ENCODE assay signal across 1 cellular context in genomic region chr5:62582198-62582597, GRCh38.
TF ChIP-seq lines count a peak whose summit lies in the region.

No MANE protein-coding gene starts in this region.

TF ChIP-seq in HepG2, 621 proteins besides CTCF, POLR2A, EP300 and RAD21:
- no peak for TF ChIP-seq FOXK2 (IDR thresholded peaks at IDR 0.05)
- TF ChIP-seq, protein P1, sequence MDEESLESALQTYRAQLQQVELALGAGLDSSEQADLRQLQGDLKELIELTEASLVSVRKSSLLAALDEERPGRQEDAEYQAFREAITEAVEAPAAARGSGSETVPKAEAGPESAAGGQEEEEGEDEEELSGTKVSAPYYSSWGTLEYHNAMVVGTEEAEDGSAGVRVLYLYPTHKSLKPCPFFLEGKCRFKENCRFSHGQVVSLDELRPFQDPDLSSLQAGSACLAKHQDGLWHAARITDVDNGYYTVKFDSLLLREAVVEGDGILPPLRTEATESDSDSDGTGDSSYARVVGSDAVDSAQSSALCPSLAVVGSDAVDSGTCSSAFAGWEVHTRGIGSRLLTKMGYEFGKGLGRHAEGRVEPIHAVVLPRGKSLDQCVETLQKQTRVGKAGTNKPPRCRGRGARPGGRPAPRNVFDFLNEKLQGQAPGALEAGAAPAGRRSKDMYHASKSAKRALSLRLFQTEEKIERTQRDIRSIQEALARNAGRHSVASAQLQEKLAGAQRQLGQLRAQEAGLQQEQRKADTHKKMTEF (CRISPR knock-in tag; IDR thresholded peaks at IDR 0.05): no peak
- TF ChIP-seq, protein P2, sequence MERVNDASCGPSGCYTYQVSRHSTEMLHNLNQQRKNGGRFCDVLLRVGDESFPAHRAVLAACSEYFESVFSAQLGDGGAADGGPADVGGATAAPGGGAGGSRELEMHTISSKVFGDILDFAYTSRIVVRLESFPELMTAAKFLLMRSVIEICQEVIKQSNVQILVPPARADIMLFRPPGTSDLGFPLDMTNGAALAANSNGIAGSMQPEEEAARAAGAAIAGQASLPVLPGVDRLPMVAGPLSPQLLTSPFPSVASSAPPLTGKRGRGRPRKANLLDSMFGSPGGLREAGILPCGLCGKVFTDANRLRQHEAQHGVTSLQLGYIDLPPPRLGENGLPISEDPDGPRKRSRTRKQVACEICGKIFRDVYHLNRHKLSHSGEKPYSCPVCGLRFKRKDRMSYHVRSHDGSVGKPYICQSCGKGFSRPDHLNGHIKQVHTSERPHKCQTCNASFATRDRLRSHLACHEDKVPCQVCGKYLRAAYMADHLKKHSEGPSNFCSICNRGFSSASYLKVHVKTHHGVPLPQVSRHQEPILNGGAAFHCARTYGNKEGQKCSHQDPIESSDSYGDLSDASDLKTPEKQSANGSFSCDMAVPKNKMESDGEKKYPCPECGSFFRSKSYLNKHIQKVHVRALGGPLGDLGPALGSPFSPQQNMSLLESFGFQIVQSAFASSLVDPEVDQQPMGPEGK (CRISPR knock-in tag; IDR thresholded peaks at IDR 0.05): no peak
- no peak for TF ChIP-seq MEIS2 (CRISPR knock-in tag; IDR thresholded peaks at IDR 0.05)
